17 cellular contexts compared by ENCODE assay signal in the genomic region with DNA sequence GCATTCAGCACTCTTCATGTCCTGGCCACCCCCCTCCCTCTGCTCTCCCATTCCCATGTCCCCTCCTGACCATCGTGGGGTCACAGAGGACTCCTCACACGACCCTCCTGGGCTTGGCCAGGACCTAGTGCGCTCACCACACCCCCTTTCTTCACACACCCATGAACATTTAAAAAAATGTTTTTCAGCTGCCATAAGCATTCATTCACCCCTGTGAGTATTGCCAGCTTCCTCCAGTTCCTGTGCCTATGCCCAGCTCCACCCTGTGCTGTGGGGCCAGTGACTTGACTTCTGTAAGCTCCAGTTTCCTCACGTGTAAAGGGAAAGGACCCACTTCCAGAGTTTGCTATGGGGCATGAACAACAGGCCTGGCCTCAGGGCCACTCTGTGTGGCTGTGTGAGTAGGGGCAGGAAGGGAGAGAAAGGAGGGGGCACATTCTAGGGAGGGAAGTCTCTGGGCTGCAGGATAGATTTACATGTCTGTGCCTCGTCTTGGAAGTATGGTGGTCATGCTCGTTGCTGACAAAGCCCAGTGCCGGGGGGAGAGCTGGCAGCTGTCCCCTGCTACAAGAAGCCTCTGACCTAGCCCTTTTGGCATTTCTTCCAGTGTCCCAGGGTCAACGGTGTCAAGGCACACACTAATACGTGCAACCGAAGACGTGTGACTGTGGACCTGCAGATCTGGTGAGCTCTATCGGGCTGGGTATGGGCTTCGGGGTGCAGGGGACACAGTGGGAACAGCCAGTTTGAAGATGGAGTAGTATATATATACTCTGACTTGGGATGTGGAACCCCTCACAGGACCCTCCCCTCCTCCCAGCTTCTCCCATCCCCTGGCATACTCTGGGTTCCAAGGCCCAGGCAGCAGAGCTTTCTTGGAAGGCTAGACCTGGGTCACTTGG. TPM values are rescaled to one million over a fixed set of nuclear protein-coding genes. Genes with fewer than 3 reads are reported as not detected.
"Had no signal": no experiment of that assay in that cellular context is flagged by ENCODE, and none has a peak within 500 bp of the region (broad histone marks: within the 10 kb centered on the region; RNA-seq: fewer than 3 reads in every experiment).

No MANE protein-coding gene starts in this region.

- ATAC-seq: activated naive CD4-positive, alpha-beta T cell treated with anti-CD3 and anti-CD28 coated beads, Interleukin-2, amount 50 U/mL, for 72 hours; activated T-helper 17 cell treated with anti-CD3 and anti-CD28 coated beads, Interleukin-2, amount 50 U/mL, for 72 hours; pancreas had no signal

- DNase-seq: activated CD4-positive, alpha-beta memory T cell treated with anti-CD3 and anti-CD28 coated beads, Interleukin-2, amount 10 ng/mL, durations not matched to agents 7 days and 5 days; activated CD4-positive, alpha-beta T cell treated with anti-CD3 and anti-CD28 coated beads for 1 hour; amniotic stem cell; cerebellar nuclear complex; dermis blood vessel endothelial cell; esophagus squamous epithelium; foreskin keratinocyte; heart right ventricle; left ventricle myocardium superior; pancreas; T-helper 9 cell had no signal

- H3K9me3 ChIP-seq: esophagus squamous epithelium, heart right ventricle, pancreas, tibial artery had no signal

- H3K27me3 Mint-ChIP-seq: activated T-helper 17 cell treated with anti-CD3 and anti-CD28 coated beads, Interleukin-2, amount 50 U/mL, for 72 hours had no signal

- H3K9me3 Mint-ChIP-seq: activated CD4-positive, alpha-beta memory T cell treated with anti-CD3 and anti-CD28 coated beads, Interleukin-2, amount 10 ng/mL, durations not matched to agents 7 days and 5 days; activated naive CD4-positive, alpha-beta T cell treated with anti-CD3 and anti-CD28 coated beads, Interleukin-2, amount 50 U/mL, for 72 hours; activated T-helper 17 cell treated with anti-CD3 and anti-CD28 coated beads, Interleukin-2, amount 50 U/mL, for 72 hours; neural crest cell had no signal

- H3K4me3 ChIP-seq: esophagus squamous epithelium, heart right ventricle, pancreas, skin epidermis, tibial artery had no signal

- H3K27ac Mint-ChIP-seq: activated CD4-positive, alpha-beta memory T cell treated with anti-CD3 and anti-CD28 coated beads, Interleukin-2, amount 10 ng/mL, durations not matched to agents 7 days and 5 days; activated naive CD4-positive, alpha-beta T cell treated with anti-CD3 and anti-CD28 coated beads, Interleukin-2, amount 50 U/mL, for 72 hours; activated T-helper 17 cell treated with anti-CD3 and anti-CD28 coated beads, Interleukin-2, amount 50 U/mL, for 72 hours; brain had no signal

- H3K36me3 ChIP-seq: esophagus squamous epithelium, heart right ventricle, pancreas had no signal

- H3K27ac ChIP-seq: esophagus squamous epithelium, foreskin keratinocyte, heart right ventricle, pancreas, skin epidermis, tibial artery had no signal

- H3K4me3 Mint-ChIP-seq: activated CD4-positive, alpha-beta memory T cell treated with anti-CD3 and anti-CD28 coated beads, Interleukin-2, amount 10 ng/mL, durations not matched to agents 7 days and 5 days; activated T-helper 17 cell treated with anti-CD3 and anti-CD28 coated beads, Interleukin-2, amount 50 U/mL, for 72 hours; brain; neural crest cell had no signal

- H3K36me3 Mint-ChIP-seq: activated naive CD4-positive, alpha-beta T cell treated with anti-CD3 and anti-CD28 coated beads, Interleukin-2, amount 50 U/mL, for 72 hours; brain had no signal

- H3K27me3 ChIP-seq: foreskin keratinocyte, heart right ventricle, pancreas had no signal

- H3K4me1 ChIP-seq: pancreas, tibial artery had no signal

RNA-seq across cellular contexts. Expression of a gene that starts 22.8 kb away (rescaled TPM):
- total RNA-seq: dermis blood vessel endothelial cell had no signal
